Comparison of ENCODE assay signal across 10 cellular contexts in the genomic region with DNA sequence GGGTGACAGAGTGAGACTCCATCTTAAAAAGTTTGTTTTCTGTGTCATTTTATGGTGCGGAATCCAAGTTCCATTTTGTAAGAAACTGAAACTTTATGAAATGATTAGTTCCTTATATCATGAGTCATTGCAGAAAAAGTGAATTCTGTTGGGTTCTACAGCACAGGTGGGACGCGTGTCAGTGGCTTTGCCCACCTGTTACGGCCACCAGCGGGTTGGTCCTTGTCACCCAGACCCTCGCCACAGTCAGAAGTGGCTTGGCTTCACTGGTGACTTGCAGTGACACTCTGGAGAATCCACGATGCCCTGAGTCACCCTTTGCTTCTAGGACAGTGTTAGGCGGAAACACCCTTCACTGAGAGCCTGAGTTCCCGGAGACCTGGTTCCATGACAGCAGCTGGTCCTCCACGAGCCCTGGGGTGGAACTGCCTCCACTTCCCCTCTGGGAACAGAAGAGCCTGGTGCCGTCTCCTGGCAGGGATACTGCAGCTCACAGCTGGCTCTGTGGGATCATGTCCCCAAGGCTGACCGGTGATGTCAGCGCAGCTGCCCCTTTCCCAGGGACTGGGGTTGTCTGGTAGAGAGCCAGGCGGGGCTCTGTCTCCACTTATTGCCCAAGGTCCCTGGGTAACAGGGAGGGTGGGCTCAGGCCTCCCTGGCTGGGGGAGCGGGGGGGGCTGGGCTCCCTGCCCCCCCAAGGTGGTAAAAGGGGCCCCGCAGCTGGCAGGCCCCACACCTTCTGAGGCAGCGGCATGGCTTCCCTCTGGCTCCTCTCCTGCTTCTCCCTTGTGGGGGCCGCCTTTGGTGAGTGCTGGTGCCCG. TPM values are rescaled to one million over a fixed set of nuclear protein-coding genes. Genes with fewer than 3 reads are reported as not detected.
DNase-seq lines count a peak whose midpoint lies in the region; ATAC-seq, FAIRE-seq and TF ChIP-seq lines count a peak whose summit lies in the region.
"Had no signal": no experiment of that assay in that cellular context is flagged by ENCODE, and none has a peak within 500 bp of the region (broad histone marks: within the 10 kb centered on the region; RNA-seq: fewer than 3 reads in every experiment).

Gene CTRB1 (plus strand): TSS at position 733 of the 821 bp plus-strand sequence. CDS start 20 bp downstream, at position 753.

- H3K9me1 ChIP-seq in K562 (ENCODE audit: control insufficient read depth, insufficient read depth, low read length) = no peaks in the 10 kb centered on the region

- H3K4me1 ChIP-seq in K562 (replicated peaks in 1 of 2; ENCODE audit: control insufficient read depth in 2 of 2, insufficient read depth in 2 of 2, low read length in 2 of 2) (peaks cover 0 to 11% of the 10 kb centered on the region in 2 experiments; a peak in 2 of 5 replicates), upper lobe of right lung (no peaks in the 10 kb centered on the region), left lung (peaks cover 0 to 7% of the 10 kb centered on the region in 2 donors)

- H3K9me3 ChIP-seq in K562 (replicated peaks; ENCODE audit: control insufficient read depth, insufficient read depth, low read depth, low read length) (no peaks in the 10 kb centered on the region), upper lobe of right lung (no peaks in the 10 kb centered on the region), left lung (no peaks in the 10 kb centered on the region)
- H3K9me3 ChIP-seq: heart right ventricle had no signal

- TF ChIP-seq RAD21 in K562 (CRISPR knock-in tag; conservative IDR thresholded peaks at IDR 0.05 in 1 of 2, IDR thresholded peaks at IDR 0.05 in 1 of 2) = no peak

- no peak for FAIRE-seq in K562 (lab: Jason Lieb, UNC)

- H3K79me2 ChIP-seq in K562 (ENCODE audit: control insufficient read depth, insufficient read depth, low read length) = no peaks in the 10 kb centered on the region

- H4K20me1 ChIP-seq in K562 (replicated peaks; ENCODE audit: control insufficient read depth, insufficient read depth, low read length) = no peaks in the 10 kb centered on the region

- BruUV-seq in K562 (replicated peaks; lab: Mats Ljungman, UMichigan) = no TSS peak

- 0 out of 4 replicates have a peak within 1 kb of the TSS, but pooled peaks of 1 of the 2 experiments have one; percentile 18 for H3K9ac ChIP-seq in K562 (ENCODE audit: insufficient read depth in 1 of 2, low read depth in 2 of 2, low read length in 2 of 2)

- no peak for TF ChIP-seq EP300 in K562 (IDR thresholded peaks at IDR 0.05; ENCODE audit: low read length)

- H3K4me2 ChIP-seq in K562 (ENCODE audit: insufficient read depth, low read length) = no peak within 1 kb of the TSS; the same call in 1 of the 2 replicates

- CTCF ChIA-PET in K562 (lab: Yijun Ruan, JAX; ENCODE audit: low intra/inter-chr PET ratio) = no interaction called here

- H3K4me3 ChIP-seq in K562 = no peak within 1 kb of the TSS
- peak within 1 kb of the TSS; percentile 2 for H3K4me3 ChIP-seq in upper lobe of right lung
- no peak within 1 kb of the TSS for H3K4me3 ChIP-seq in left lung

- no peak for TF ChIP-seq POLR2A in K562 (conservative IDR thresholded peaks at IDR 0.05)

- peak; percentile 11 for DNase-seq in stimulated activated CD4-positive, alpha-beta T cell treated with anti-CD3 and anti-CD28 coated beads, Interleukin-1b, Interleukin-23, amount 100 ng/mL, for 48 hours
- DNase-seq in stimulated activated CD4-positive, alpha-beta T cell treated with anti-CD3 and anti-CD28 coated beads, Interleukin-2, amount 100 ng/mL, for 48 hours = no peak
- no peak for DNase-seq in K562 (ENCODE audit: extremely low read depth in 1 of 4, low spot score in 3 of 4)
- no peak for DNase-seq in upper lobe of right lung
- DNase-seq in NOMO-1 treated with dmso at 0.1 percent for 144 hours (lab: John Stamatoyannopoulos, UW; ENCODE audit: unreplicated experiment) = no peak
- no peak for DNase-seq in glomerular visceral epithelial cell (ENCODE audit: extremely low spot score)
- DNase-seq in left lung = no peak
- DNase-seq: EL, heart right ventricle had no signal

- intact Hi-C loops in K562 (cut with micrococcal nuclease) = no loop called here
- intact Hi-C loops in upper lobe of right lung (cut with DNase I) = no loop called here
- intact Hi-C loops in left lung (cut with DNase I) = no loop called here

- 36% methylated on average over 15 of the region's 19 CpGs for WGBS in K562 (ENCODE audit: insufficient coverage, low coverage, missing lambda C conversion rate)

- POLR2A ChIA-PET in K562 (lab: Yijun Ruan, JAX) = interaction anchor here (0.7 to 1.1 kb wide), 2 partner anchors 171 to 368 kb away, joined by 3 read pairs; no protein-coding TSS in a partner anchor

- H3K27ac ChIP-seq in K562 (ENCODE audit: extremely low read depth, low read depth, low read length) (no peak within 1 kb of the TSS), upper lobe of right lung (no peak within 1 kb of the TSS), left lung (no peak within 1 kb of the TSS)
- H3K27ac ChIP-seq: heart right ventricle had no signal

- in situ Hi-C loops in K562 (cut with MboI) = loop anchor here (25.0 kb wide), 1 partner anchor 1969 kb away; the partner anchor contains the start of genes MON1B and SYCE1L

- H3K36me3 ChIP-seq in K562 (ENCODE audit: control insufficient read depth, insufficient read depth, low read length) (no peaks in the 10 kb centered on the region), upper lobe of right lung (no peaks in the 10 kb centered on the region), left lung (no peaks in the 10 kb centered on the region)
- H3K36me3 ChIP-seq: heart right ventricle had no signal

- TF ChIP-seq CTCF in K562 (IDR thresholded peaks at IDR 0.05 in 2 of 3, conservative IDR thresholded peaks at IDR 0.05 in 1 of 3; ENCODE audit: insufficient read depth in 2 of 3, low read depth in 1 of 3, low read length in 3 of 3) = no peak
- no peak for TF ChIP-seq CTCF in upper lobe of right lung (IDR thresholded peaks at IDR 0.05)
- no peak for TF ChIP-seq CTCF in left lung (IDR thresholded peaks at IDR 0.05)

- H3K27me3 ChIP-seq in K562 (ENCODE audit: control insufficient read depth in 2 of 2, insufficient read depth in 2 of 2, low read length in 2 of 2) (peaks cover 7% of the 10 kb centered on the region in 2 experiments; a peak in 3 of 5 replicates), upper lobe of right lung (no peaks in the 10 kb centered on the region), left lung (no peaks in the 10 kb centered on the region)
- H3K27me3 ChIP-seq: heart right ventricle had no signal

- no peak within 1 kb of the TSS for H2AFZ ChIP-seq in K562 (ENCODE audit: low read depth, low read length)

- ATAC-seq in HG03095 (IDR thresholded peaks at IDR 0.05; ENCODE audit: unreplicated experiment) (peak; percentile 66), K562 (peak; percentile 13; the same call in 2 of the 3 replicates), upper lobe of right lung (no peak), left lung (no peak)

TF ChIP-seq in K562, 482 proteins besides CTCF, POLR2A, EP300 and RAD21 (continues in another document):
- TF ChIP-seq HMGN3 (IDR thresholded peaks at IDR 0.05; ENCODE audit: borderline replicate concordance, extremely low read depth, insufficient read length, low read depth, low read length) (no peak), ATF2 (CRISPR knock-in tag; IDR thresholded peaks at IDR 0.05) (no peak), SP1 (CRISPR knock-in tag; IDR thresholded peaks at IDR 0.05) (no peak), NBN (IDR thresholded peaks at IDR 0.05; ENCODE audit: low read depth) (no peak), ZNF184 (CRISPR knock-in tag; IDR thresholded peaks at IDR 0.05) (no peak)

RNA-seq across cellular contexts. Expression of gene CTRB1, which starts in this region (rescaled TPM):
- not detected in 2 replicates for total RNA-seq in K562 (2011; cell fraction: chromatin; rRNA removed; ENCODE audit: low replicate concordance)
- total RNA-seq in K562 (2011; cell fraction: nucleolus; rRNA removed) = not detected in 2 replicates
- total RNA-seq in K562 (2011; cell fraction: nucleoplasm; rRNA removed) = not detected in 2 replicates
- total RNA-seq in K562 (2014; rRNA removed) (not detected in 2 replicates), K562 (2014; rRNA removed; fragmentation: Illumina TruSeq; extraction: Trizol) (not detected in 2 replicates), K562 (2015; rRNA removed; fragmentation: Illumina TruSeq; extraction: Trizol) (not detected in 2 replicates), K562 (2021) (2.3 and 5.3 TPM in 2 replicates), upper lobe of right lung (not detected), left lung (not detected)
- polyA plus RNA-seq in K562 (2011; rRNA removed) (not detected in 2 replicates), K562 (2014; fragmentation: Illumina TruSeq; extraction: Trizol) (not detected in 2 replicates), K562 (2014; fragmentation: Nextera tagmentation; extraction: Ambion mirVana) (not detected), K562 (2014; rRNA removed) (not detected in 2 replicates)
- not detected in 2 replicates for polyA plus RNA-seq in K562 (2011; cell fraction: cytosol; rRNA removed)
- polyA plus RNA-seq in K562 (2011; cell fraction: nucleus; rRNA removed) = not detected in 2 replicates
- not detected in 2 replicates for polyA plus RNA-seq in K562 (2012)
- not detected in 2 replicates for polyA minus RNA-seq in K562 (2011; rRNA and poly(A)+ RNA removed)
- not detected in 2 replicates for polyA minus RNA-seq in K562 (2011; cell fraction: cytosol; rRNA and poly(A)+ RNA removed)
- not detected in 2 replicates for polyA minus RNA-seq in K562 (2011; cell fraction: nucleus; rRNA and poly(A)+ RNA removed)

Comparison
In these comparisons a context has a peak if more than half of its experiments do, and no peak if none do; other contexts are left out.
1. ATAC-seq: peak in HG03095 (single experiment) and K562 (single experiment); none in upper lobe of right lung (single experiment) and left lung (single experiment).